Comparison of ENCODE assay signal across 1 cellular context in the genomic region with DNA sequence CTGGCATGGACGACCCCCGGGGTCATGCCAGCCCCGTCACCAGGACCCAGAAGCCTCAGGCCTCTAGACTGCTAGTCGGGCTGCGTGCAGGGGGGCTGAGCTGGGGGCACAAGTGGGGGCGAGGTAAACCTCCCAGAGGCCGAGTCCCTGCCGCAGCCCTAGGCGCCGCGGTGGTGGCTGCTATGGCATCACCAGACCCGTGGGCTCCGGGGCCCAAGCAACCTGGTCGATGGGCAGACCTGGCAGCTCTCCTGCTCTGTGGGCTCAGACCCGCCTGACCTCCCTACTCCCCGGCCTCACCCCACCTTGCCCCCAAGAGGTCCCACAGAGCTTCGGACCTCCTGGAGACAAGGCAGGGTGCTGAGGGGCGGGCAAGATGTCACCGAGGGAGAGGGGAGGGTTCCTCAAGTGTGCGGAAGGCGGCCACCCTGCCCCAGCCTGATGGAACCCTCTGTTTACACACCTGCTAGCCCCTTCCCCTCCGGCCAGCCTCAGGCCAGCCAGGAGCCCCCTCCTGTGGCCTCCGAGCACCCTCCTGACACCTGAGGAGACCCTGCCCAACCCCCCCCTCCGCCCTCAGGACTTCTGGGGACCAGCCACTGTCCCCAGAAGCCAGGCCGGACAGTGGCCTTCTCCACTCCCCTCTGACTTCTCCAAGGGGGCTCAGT.
TF ChIP-seq lines count a peak whose summit lies in the region.

No MANE protein-coding gene starts in this region.

TF ChIP-seq in HepG2, 621 proteins besides CTCF, POLR2A, EP300 and RAD21 (continued from another document and continues in another):
- TF ChIP-seq, protein P1, sequence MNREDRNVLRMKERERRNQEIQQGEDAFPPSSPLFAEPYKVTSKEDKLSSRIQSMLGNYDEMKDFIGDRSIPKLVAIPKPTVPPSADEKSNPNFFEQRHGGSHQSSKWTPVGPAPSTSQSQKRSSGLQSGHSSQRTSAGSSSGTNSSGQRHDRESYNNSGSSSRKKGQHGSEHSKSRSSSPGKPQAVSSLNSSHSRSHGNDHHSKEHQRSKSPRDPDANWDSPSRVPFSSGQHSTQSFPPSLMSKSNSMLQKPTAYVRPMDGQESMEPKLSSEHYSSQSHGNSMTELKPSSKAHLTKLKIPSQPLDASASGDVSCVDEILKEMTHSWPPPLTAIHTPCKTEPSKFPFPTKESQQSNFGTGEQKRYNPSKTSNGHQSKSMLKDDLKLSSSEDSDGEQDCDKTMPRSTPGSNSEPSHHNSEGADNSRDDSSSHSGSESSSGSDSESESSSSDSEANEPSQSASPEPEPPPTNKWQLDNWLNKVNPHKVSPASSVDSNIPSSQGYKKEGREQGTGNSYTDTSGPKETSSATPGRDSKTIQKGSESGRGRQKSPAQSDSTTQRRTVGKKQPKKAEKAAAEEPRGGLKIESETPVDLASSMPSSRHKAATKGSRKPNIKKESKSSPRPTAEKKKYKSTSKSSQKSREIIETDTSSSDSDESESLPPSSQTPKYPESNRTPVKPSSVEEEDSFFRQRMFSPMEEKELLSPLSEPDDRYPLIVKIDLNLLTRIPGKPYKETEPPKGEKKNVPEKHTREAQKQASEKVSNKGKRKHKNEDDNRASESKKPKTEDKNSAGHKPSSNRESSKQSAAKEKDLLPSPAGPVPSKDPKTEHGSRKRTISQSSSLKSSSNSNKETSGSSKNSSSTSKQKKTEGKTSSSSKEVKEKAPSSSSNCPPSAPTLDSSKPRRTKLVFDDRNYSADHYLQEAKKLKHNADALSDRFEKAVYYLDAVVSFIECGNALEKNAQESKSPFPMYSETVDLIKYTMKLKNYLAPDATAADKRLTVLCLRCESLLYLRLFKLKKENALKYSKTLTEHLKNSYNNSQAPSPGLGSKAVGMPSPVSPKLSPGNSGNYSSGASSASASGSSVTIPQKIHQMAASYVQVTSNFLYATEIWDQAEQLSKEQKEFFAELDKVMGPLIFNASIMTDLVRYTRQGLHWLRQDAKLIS (CRISPR knock-in tag; IDR thresholded peaks at IDR 0.05), result peak; percentile 94
- no peak for TF ChIP-seq ZNF383 (CRISPR knock-in tag; IDR thresholded peaks at IDR 0.05; ENCODE audit: borderline replicate concordance)
- TF ChIP-seq NCOA5 (CRISPR knock-in tag; IDR thresholded peaks at IDR 0.05), result peak; percentile 56; the same call in 1 of the 2 replicates
- TF ChIP-seq TARDBP (CRISPR knock-in tag; IDR thresholded peaks at IDR 0.05), result peak; percentile 71
- TF ChIP-seq, protein P2, sequence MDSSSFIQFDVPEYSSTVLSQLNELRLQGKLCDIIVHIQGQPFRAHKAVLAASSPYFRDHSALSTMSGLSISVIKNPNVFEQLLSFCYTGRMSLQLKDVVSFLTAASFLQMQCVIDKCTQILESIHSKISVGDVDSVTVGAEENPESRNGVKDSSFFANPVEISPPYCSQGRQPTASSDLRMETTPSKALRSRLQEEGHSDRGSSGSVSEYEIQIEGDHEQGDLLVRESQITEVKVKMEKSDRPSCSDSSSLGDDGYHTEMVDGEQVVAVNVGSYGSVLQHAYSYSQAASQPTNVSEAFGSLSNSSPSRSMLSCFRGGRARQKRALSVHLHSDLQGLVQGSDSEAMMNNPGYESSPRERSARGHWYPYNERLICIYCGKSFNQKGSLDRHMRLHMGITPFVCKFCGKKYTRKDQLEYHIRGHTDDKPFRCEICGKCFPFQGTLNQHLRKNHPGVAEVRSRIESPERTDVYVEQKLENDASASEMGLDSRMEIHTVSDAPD (CRISPR knock-in tag; IDR thresholded peaks at IDR 0.05), result peak; percentile 80; the same call in 1 of the 2 replicates
- peak; percentile 43; the same call in 1 of the 2 replicates for TF ChIP-seq YEATS4 (CRISPR knock-in tag; IDR thresholded peaks at IDR 0.05; ENCODE audit: borderline replicate concordance)
- peak; percentile 34; the same call in 1 of the 2 replicates for TF ChIP-seq JUND (CRISPR knock-in tag; IDR thresholded peaks at IDR 0.05)
- TF ChIP-seq ZNF747 (CRISPR knock-in tag; IDR thresholded peaks at IDR 0.05; ENCODE audit: borderline replicate concordance), result peak; percentile 45; the same call in 1 of the 2 replicates
- TF ChIP-seq KLF12 (CRISPR knock-in tag; IDR thresholded peaks at IDR 0.05; ENCODE audit: borderline replicate concordance), result 0 out of 2 replicates have a peak, but pooled peaks have one; percentile 6
- TF ChIP-seq ZBTB38 (CRISPR knock-in tag; IDR thresholded peaks at IDR 0.05), result peak; percentile 83
- TF ChIP-seq ZNF891 (CRISPR knock-in tag; IDR thresholded peaks at IDR 0.05), result peak; percentile 28; the same call in 1 of the 2 replicates
- peak in 1 of 2 experiments; percentile 26; a peak in 1 of 4 replicates for TF ChIP-seq NR2F1 (CRISPR knock-in tag; IDR thresholded peaks at IDR 0.05)
- TF ChIP-seq ZNF326 (CRISPR knock-in tag; IDR thresholded peaks at IDR 0.05; ENCODE audit: borderline replicate concordance), result peak; percentile 56; the same call in 1 of the 2 replicates
- TF ChIP-seq, protein P3, sequence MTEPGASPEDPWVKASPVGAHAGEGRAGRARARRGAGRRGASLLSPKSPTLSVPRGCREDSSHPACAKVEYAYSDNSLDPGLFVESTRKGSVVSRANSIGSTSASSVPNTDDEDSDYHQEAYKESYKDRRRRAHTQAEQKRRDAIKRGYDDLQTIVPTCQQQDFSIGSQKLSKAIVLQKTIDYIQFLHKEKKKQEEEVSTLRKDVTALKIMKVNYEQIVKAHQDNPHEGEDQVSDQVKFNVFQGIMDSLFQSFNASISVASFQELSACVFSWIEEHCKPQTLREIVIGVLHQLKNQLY (CRISPR knock-in tag; IDR thresholded peaks at IDR 0.05), result 0 out of 2 replicates have a peak, but pooled peaks have one; percentile 6
- peak; percentile 41; the same call in 1 of the 2 replicates for TF ChIP-seq KDM2A (CRISPR knock-in tag; IDR thresholded peaks at IDR 0.05; ENCODE audit: borderline replicate concordance, low read depth)
- 0 out of 2 replicates have a peak, but pooled peaks have one; percentile 29 for TF ChIP-seq CHCHD3 (CRISPR knock-in tag; IDR thresholded peaks at IDR 0.05)
- peak; percentile 47; the same call in 1 of the 2 replicates for TF ChIP-seq ZNF253 (CRISPR knock-in tag; IDR thresholded peaks at IDR 0.05; ENCODE audit: borderline replicate concordance)
- TF ChIP-seq SAP130 (CRISPR knock-in tag; IDR thresholded peaks at IDR 0.05; ENCODE audit: low read depth), result no peak
- no peak; the same call in 1 of the 2 replicates for TF ChIP-seq MEIS2 (CRISPR knock-in tag; IDR thresholded peaks at IDR 0.05)
- TF ChIP-seq NONO (IDR thresholded peaks at IDR 0.05), result no peak
- TF ChIP-seq NONO (CRISPR knock-in tag; conservative IDR thresholded peaks at IDR 0.05), result peak; percentile 94
- peak; percentile 12; the same call in 1 of the 2 replicates for TF ChIP-seq PITX1 (CRISPR knock-in tag; IDR thresholded peaks at IDR 0.05)
- 0 out of 2 replicates have a peak, but pooled peaks have one; percentile 26 for TF ChIP-seq ZMAT3 (CRISPR knock-in tag; conservative IDR thresholded peaks at IDR 0.05)
- TF ChIP-seq, protein P4, sequence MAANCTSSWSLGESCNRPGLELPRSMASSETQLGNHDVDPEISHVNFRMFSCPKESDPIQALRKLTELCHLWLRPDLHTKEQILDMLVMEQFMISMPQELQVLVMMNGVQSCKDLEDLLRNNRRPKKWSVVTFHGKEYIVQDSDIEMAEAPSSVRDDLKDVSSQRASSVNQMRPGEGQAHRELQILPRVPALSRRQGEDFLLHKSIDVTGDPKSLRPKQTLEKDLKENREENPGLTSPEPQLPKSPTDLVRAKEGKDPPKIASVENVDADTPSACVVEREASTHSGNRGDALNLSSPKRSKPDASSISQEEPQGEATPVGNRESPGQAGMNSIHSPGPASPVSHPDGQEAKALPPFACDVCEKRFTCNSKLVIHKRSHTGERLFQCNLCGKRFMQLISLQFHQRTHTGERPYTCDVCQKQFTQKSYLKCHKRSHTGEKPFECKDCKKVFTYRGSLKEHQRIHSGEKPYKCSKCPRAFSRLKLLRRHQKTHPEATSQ (CRISPR knock-in tag; IDR thresholded peaks at IDR 0.05; ENCODE audit: borderline replicate concordance), result peak; percentile 63; the same call in 1 of the 2 replicates
- TF ChIP-seq SRSF4 (IDR thresholded peaks at IDR 0.05; ENCODE audit: low read depth, low read length, poor library complexity, severe bottlenecking), result peak; percentile 74
- TF ChIP-seq, protein P5, sequence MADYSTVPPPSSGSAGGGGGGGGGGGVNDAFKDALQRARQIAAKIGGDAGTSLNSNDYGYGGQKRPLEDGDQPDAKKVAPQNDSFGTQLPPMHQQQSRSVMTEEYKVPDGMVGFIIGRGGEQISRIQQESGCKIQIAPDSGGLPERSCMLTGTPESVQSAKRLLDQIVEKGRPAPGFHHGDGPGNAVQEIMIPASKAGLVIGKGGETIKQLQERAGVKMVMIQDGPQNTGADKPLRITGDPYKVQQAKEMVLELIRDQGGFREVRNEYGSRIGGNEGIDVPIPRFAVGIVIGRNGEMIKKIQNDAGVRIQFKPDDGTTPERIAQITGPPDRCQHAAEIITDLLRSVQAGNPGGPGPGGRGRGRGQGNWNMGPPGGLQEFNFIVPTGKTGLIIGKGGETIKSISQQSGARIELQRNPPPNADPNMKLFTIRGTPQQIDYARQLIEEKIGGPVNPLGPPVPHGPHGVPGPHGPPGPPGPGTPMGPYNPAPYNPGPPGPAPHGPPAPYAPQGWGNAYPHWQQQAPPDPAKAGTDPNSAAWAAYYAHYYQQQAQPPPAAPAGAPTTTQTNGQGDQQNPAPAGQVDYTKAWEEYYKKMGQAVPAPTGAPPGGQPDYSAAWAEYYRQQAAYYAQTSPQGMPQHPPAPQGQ (CRISPR knock-in tag; IDR thresholded peaks at IDR 0.05; ENCODE audit: borderline replicate concordance), result peak; percentile 46; the same call in 1 of the 2 replicates
- TF ChIP-seq ZNF235 (CRISPR knock-in tag; IDR thresholded peaks at IDR 0.05; ENCODE audit: borderline replicate concordance), result peak; percentile 58; the same call in 1 of the 2 replicates
- TF ChIP-seq, protein P6, sequence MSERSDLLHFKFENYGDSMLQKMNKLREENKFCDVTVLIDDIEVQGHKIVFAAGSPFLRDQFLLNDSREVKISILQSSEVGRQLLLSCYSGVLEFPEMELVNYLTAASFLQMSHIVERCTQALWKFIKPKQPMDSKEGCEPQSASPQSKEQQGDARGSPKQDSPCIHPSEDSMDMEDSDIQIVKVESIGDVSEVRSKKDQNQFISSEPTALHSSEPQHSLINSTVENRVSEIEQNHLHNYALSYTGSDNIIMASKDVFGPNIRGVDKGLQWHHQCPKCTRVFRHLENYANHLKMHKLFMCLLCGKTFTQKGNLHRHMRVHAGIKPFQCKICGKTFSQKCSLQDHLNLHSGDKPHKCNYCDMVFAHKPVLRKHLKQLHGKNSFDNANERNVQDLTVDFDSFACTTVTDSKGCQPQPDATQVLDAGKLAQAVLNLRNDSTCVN (CRISPR knock-in tag; IDR thresholded peaks at IDR 0.05; ENCODE audit: borderline replicate concordance), result no peak
- peak; percentile 59; the same call in 1 of the 2 replicates for TF ChIP-seq ZNF878 (CRISPR knock-in tag; IDR thresholded peaks at IDR 0.05)
- no peak for TF ChIP-seq TOE1 (CRISPR knock-in tag; IDR thresholded peaks at IDR 0.05)
- peak; percentile 76 for TF ChIP-seq NRL (CRISPR knock-in tag; IDR thresholded peaks at IDR 0.05; ENCODE audit: borderline replicate concordance)
- 0 out of 2 replicates have a peak, but pooled peaks have one; percentile 55 for TF ChIP-seq GFI1 (CRISPR knock-in tag; IDR thresholded peaks at IDR 0.05; ENCODE audit: borderline replicate concordance)
- TF ChIP-seq, protein P7, sequence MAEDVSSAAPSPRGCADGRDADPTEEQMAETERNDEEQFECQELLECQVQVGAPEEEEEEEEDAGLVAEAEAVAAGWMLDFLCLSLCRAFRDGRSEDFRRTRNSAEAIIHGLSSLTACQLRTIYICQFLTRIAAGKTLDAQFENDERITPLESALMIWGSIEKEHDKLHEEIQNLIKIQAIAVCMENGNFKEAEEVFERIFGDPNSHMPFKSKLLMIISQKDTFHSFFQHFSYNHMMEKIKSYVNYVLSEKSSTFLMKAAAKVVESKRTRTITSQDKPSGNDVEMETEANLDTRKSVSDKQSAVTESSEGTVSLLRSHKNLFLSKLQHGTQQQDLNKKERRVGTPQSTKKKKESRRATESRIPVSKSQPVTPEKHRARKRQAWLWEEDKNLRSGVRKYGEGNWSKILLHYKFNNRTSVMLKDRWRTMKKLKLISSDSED (CRISPR knock-in tag; IDR thresholded peaks at IDR 0.05), result peak; percentile 89
- TF ChIP-seq CENPT (CRISPR knock-in tag; IDR thresholded peaks at IDR 0.05; ENCODE audit: low read depth), result peak; percentile 93
- 0 out of 2 replicates have a peak, but pooled peaks have one; percentile 58 for TF ChIP-seq ZNF501 (CRISPR knock-in tag; IDR thresholded peaks at IDR 0.05)
- peak; percentile 90; the same call in 1 of the 2 replicates for TF ChIP-seq SSRP1 (CRISPR knock-in tag; IDR thresholded peaks at IDR 0.05)
- TF ChIP-seq, protein P8, sequence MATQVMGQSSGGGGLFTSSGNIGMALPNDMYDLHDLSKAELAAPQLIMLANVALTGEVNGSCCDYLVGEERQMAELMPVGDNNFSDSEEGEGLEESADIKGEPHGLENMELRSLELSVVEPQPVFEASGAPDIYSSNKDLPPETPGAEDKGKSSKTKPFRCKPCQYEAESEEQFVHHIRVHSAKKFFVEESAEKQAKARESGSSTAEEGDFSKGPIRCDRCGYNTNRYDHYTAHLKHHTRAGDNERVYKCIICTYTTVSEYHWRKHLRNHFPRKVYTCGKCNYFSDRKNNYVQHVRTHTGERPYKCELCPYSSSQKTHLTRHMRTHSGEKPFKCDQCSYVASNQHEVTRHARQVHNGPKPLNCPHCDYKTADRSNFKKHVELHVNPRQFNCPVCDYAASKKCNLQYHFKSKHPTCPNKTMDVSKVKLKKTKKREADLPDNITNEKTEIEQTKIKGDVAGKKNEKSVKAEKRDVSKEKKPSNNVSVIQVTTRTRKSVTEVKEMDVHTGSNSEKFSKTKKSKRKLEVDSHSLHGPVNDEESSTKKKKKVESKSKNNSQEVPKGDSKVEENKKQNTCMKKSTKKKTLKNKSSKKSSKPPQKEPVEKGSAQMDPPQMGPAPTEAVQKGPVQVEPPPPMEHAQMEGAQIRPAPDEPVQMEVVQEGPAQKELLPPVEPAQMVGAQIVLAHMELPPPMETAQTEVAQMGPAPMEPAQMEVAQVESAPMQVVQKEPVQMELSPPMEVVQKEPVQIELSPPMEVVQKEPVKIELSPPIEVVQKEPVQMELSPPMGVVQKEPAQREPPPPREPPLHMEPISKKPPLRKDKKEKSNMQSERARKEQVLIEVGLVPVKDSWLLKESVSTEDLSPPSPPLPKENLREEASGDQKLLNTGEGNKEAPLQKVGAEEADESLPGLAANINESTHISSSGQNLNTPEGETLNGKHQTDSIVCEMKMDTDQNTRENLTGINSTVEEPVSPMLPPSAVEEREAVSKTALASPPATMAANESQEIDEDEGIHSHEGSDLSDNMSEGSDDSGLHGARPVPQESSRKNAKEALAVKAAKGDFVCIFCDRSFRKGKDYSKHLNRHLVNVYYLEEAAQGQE (IDR thresholded peaks at IDR 0.05; ENCODE audit: borderline replicate concordance in 1 of 2, low read depth in 1 of 2, low read length in 2 of 2), result 0 out of 4 replicates have a peak, but pooled peaks of 1 of the 2 experiments have one; percentile 5
- TF ChIP-seq DNMT3B (CRISPR knock-in tag; conservative IDR thresholded peaks at IDR 0.05), result no peak
- no peak for TF ChIP-seq KLF11 (CRISPR knock-in tag; IDR thresholded peaks at IDR 0.05)
- peak; percentile 42; the same call in 1 of the 2 replicates for TF ChIP-seq ZNF670 (CRISPR knock-in tag; IDR thresholded peaks at IDR 0.05; ENCODE audit: borderline replicate concordance)
- TF ChIP-seq ZNF749 (CRISPR knock-in tag; IDR thresholded peaks at IDR 0.05; ENCODE audit: borderline replicate concordance), result peak; percentile 75
- peak; percentile 70; the same call in 1 of the 2 replicates for TF ChIP-seq ZNF816 (CRISPR knock-in tag; IDR thresholded peaks at IDR 0.05; ENCODE audit: borderline replicate concordance)
- TF ChIP-seq ZNF768 (CRISPR knock-in tag; IDR thresholded peaks at IDR 0.05), result peak; percentile 50; the same call in 1 of the 2 replicates
